ENCODE assay signal across 19 cellular contexts in genomic region chr12:93614917-93615596, GRCh38.
"Had no signal": no experiment of that assay in that cellular context is flagged by ENCODE, and none has a peak within 500 bp of the region (broad histone marks: within the 10 kb centered on the region; RNA-seq: fewer than 3 reads in every experiment).

No MANE protein-coding gene starts in this region.

- H3K4me1 Mint-ChIP-seq: activated CD4-positive, alpha-beta T cell treated with anti-CD3 and anti-CD28 coated beads, Interleukin-2, amount 10 ng/mL, durations not matched to agents 7 days and 5 days; activated naive CD8-positive, alpha-beta T cell treated with anti-CD3 and anti-CD28 coated beads, Interleukin-2, amount 50 U/mL, for 24 hours; memory B cell had no signal

- H3K36me3 Mint-ChIP-seq: memory B cell; naive thymus-derived CD8-positive, alpha-beta T cell had no signal

- H3K27me3 ChIP-seq: esophagus squamous epithelium, tibial nerve, uterus had no signal

- H3K4me3 ChIP-seq: coronary artery, esophagus squamous epithelium, tibial nerve, uterus had no signal

- H3K9me3 Mint-ChIP-seq: activated CD4-positive, alpha-beta T cell treated with anti-CD3 and anti-CD28 coated beads, Interleukin-2, amount 10 ng/mL, durations not matched to agents 7 days and 5 days; activated naive CD8-positive, alpha-beta T cell treated with anti-CD3 and anti-CD28 coated beads, Interleukin-2, amount 50 U/mL, for 24 hours; activated T-helper 1 cell treated with anti-CD3 and anti-CD28 coated beads, Interleukin-12 subunit alpha, Interleukin-12 subunit beta, Interleukin-2, Interleukin-4 antibody, amounts not matched to agents 30 ng/mL and 10 ng/mL and 1 ng/mL, durations not matched to agents 14 hours and 24 hours and 36 hours had no signal

- H3K27ac ChIP-seq: coronary artery, esophagus squamous epithelium, tibial nerve, uterus had no signal

- DNase-seq: activated CD4-positive, alpha-beta T cell treated with anti-CD3 and anti-CD28 coated beads, Interleukin-2, amount 10 ng/mL, durations not matched to agents 7 days and 5 days; activated CD8-positive, alpha-beta memory T cell treated with anti-CD3 and anti-CD28 coated beads for 24 hours; activated naive CD4-positive, alpha-beta T cell; activated naive CD8-positive, alpha-beta T cell treated with anti-CD3 and anti-CD28 coated beads, Interleukin-2, amount 50 U/mL, for 24 hours; aorta; central memory CD4-positive, alpha-beta T cell; esophagus squamous epithelium; head of caudate nucleus; islet precursor cell; naive thymus-derived CD8-positive, alpha-beta T cell; nucleus accumbens; small intestine; stimulated activated CD4-positive, alpha-beta T cell treated with anti-CD3 and anti-CD28 coated beads, Interleukin-4, amount 100 ng/mL, for 24 hours; stimulated activated naive CD4-positive, alpha-beta T cell; uterus had no signal

- H3K4me3 Mint-ChIP-seq: activated CD4-positive, alpha-beta T cell treated with anti-CD3 and anti-CD28 coated beads, Interleukin-2, amount 10 ng/mL, durations not matched to agents 7 days and 5 days; activated naive CD8-positive, alpha-beta T cell treated with anti-CD3 and anti-CD28 coated beads, Interleukin-2, amount 50 U/mL, for 24 hours; activated T-helper 1 cell treated with anti-CD3 and anti-CD28 coated beads, Interleukin-12 subunit alpha, Interleukin-12 subunit beta, Interleukin-2, Interleukin-4 antibody, amounts not matched to agents 30 ng/mL and 10 ng/mL and 1 ng/mL, durations not matched to agents 14 hours and 24 hours and 36 hours; memory B cell; naive thymus-derived CD8-positive, alpha-beta T cell had no signal

- H3K4me1 ChIP-seq: tibial nerve, uterus had no signal

- H3K36me3 ChIP-seq: esophagus squamous epithelium, tibial nerve, uterus had no signal

- H3K27ac Mint-ChIP-seq: activated CD4-positive, alpha-beta T cell treated with anti-CD3 and anti-CD28 coated beads, Interleukin-2, amount 10 ng/mL, durations not matched to agents 7 days and 5 days; activated naive CD8-positive, alpha-beta T cell treated with anti-CD3 and anti-CD28 coated beads, Interleukin-2, amount 50 U/mL, for 24 hours; activated T-helper 1 cell treated with anti-CD3 and anti-CD28 coated beads, Interleukin-12 subunit alpha, Interleukin-12 subunit beta, Interleukin-2, Interleukin-4 antibody, amounts not matched to agents 30 ng/mL and 10 ng/mL and 1 ng/mL, durations not matched to agents 14 hours and 24 hours and 36 hours; memory B cell; naive thymus-derived CD8-positive, alpha-beta T cell had no signal

- H3K9me3 ChIP-seq: esophagus squamous epithelium, tibial nerve, uterus had no signal
